In genomic region chr14:65787461-65787860, GRCh38 we compare ENCODE assay signal across 8 cellular contexts.
"Had no signal": no experiment of that assay in that cellular context is flagged by ENCODE, and none has a peak within 500 bp of the region (broad histone marks: within the 10 kb centered on the region; RNA-seq: fewer than 3 reads in every experiment).

No MANE protein-coding gene starts in this region.

- DNase-seq: GDM1, GF-D8 had no signal

- ATAC-seq: GM12878 had no signal

- H3K4me3 ChIP-seq: GM12878 had no signal

- FAIRE-seq: G401.6, GM12878, GM12891, GM12892, GM18507, GM19239 had no signal
